ENCODE assay signal across 8 cellular contexts in genomic region chr6:88982720-88983119, GRCh38. TPM values are rescaled to one million over a fixed set of nuclear protein-coding genes. Genes with fewer than 3 reads are reported as not detected.
DNase-seq lines count a peak whose midpoint lies in the region; ATAC-seq lines count a peak whose summit lies in the region.

No MANE protein-coding gene starts in this region.

- peak; percentile 88 to 98 for ATAC-seq in activated T-cell treated with anti-CD3 and anti-CD28 coated beads, Interleukin-2, amount 50 U/mL, for 4 hours
- ATAC-seq in HG02885 (IDR thresholded peaks at IDR 0.05; ENCODE audit: poor library complexity, unreplicated experiment) = peak; percentile 70
- ATAC-seq in GM19023 (IDR thresholded peaks at IDR 0.05; ENCODE audit: unreplicated experiment) = no peak

- no peaks in the 10 kb centered on the region for H3K4me1 Mint-ChIP-seq in activated T-cell treated with anti-CD3 and anti-CD28 coated beads, Interleukin-2, amount 50 U/mL, for 4 hours (ENCODE audit: low read depth)

- H3K27me3 Mint-ChIP-seq in activated T-cell treated with anti-CD3 and anti-CD28 coated beads, Interleukin-2, amount 50 U/mL, for 4 hours (ENCODE audit: low read depth) = peaks cover 3% of the 10 kb centered on the region

- DNase-seq in activated T-cell treated with anti-CD3 and anti-CD28 coated beads, Interleukin-2, amount 50 U/mL, for 4 hours = no peak
- no peak for DNase-seq in activated T-cell treated with anti-CD3 and anti-CD28 coated beads for 4 hours
- DNase-seq in NCI-H226 = peak; percentile 22
- peak; percentile 8 to 26 for DNase-seq in activated CD4-positive, alpha-beta T cell treated with anti-CD3 and anti-CD28 coated beads, Interleukin-2, amount 50 U/mL, for 48 hours
- DNase-seq in globus pallidus (ENCODE audit: low spot score) = peak; percentile 66
- DNase-seq in pons (ENCODE audit: low spot score) = peak; percentile 83

- H3K4me3 Mint-ChIP-seq in activated T-cell treated with anti-CD3 and anti-CD28 coated beads, Interleukin-2, amount 50 U/mL, for 4 hours = no peak overlapping the region

- no peaks in the 10 kb centered on the region for H3K9me3 Mint-ChIP-seq in activated T-cell treated with anti-CD3 and anti-CD28 coated beads, Interleukin-2, amount 50 U/mL, for 4 hours

- H3K36me3 Mint-ChIP-seq in activated T-cell treated with anti-CD3 and anti-CD28 coated beads, Interleukin-2, amount 50 U/mL, for 4 hours (ENCODE audit: insufficient read depth) = no peaks in the 10 kb centered on the region

RNA-seq across cellular contexts. Expression of gene RNGTT, which starts 19.3 kb away (rescaled TPM):
- total RNA-seq in activated T-cell treated with anti-CD3 and anti-CD28 coated beads, Interleukin-2, amount 50 U/mL, for 4 hours = 10 to 100 TPM; 21.0 to 23.4 (median 21.5) TPM

Comparison
In these comparisons a context has a peak if more than half of its experiments do, and no peak if none do; other contexts are left out.
1. DNase-seq: peak in NCI-H226 (single experiment), activated CD4-positive, alpha-beta T cell treated with anti-CD3 and anti-CD28 coated beads, Interleukin-2, amount 50 U/mL, for 48 hours (2 of 2), globus pallidus (single experiment) and pons (single experiment); none in activated T-cell treated with anti-CD3 and anti-CD28 coated beads, Interleukin-2, amount 50 U/mL, for 4 hours (single experiment) and activated T-cell treated with anti-CD3 and anti-CD28 coated beads for 4 hours (single experiment).